ENCODE assay signal across 18 cellular contexts in the genomic region with DNA sequence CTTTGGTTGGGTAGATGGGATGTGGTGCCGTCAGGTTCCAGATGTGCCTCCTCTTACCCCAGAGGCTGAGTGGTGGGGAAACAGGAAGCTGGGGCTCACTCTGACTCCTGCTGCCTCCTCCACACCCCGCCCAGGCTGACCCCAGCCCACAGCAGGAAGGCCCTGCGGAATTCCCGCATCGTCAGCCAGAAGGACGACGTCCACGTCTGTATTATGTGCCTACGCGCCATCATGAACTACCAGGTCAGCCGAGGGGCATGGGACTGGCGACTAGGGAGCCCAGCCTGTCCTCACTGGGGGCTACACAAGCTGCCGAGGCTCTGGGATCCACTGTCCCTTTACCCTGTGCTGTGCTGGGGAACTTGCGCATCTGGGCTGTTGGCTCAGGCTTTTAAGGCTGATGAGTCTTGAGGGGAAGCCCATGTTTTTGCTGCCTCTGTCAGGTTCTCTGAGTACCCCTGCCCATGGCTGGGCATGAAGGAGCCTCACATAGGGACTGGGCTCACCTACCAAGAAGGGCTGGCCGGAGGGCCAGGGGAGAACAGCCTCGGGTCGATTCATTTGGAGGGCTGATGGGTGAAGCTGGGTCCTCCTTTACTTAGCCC. TPM values are rescaled to one million over a fixed set of nuclear protein-coding genes. Genes with fewer than 3 reads are reported as not detected.
A peak's percentile ranks its signal among the peaks of the same experiment; 100 is the strongest.
DNase-seq lines count a peak whose midpoint lies in the region; ATAC-seq and TF ChIP-seq lines count a peak whose summit lies in the region.
"Had no signal": no experiment of that assay in that cellular context is flagged by ENCODE, and none has a peak within 500 bp of the region (broad histone marks: within the 10 kb centered on the region; RNA-seq: fewer than 3 reads in every experiment).

No MANE protein-coding gene starts in this region.

- WGBS in mammary epithelial cell (ENCODE audit: low coverage, missing lambda C conversion rate), result 86% methylated on average over 14 of the region's 17 CpGs

- H3K9ac ChIP-seq in mammary epithelial cell (ENCODE audit: insufficient read depth, low read length), result no peak overlapping the region

- H3K4me3 ChIP-seq in CD8-positive, alpha-beta memory T cell (ENCODE audit: low read length), result no peak overlapping the region
- H3K4me3 ChIP-seq in mammary epithelial cell (replicated peaks in 1 of 3; ENCODE audit: insufficient read depth in 1 of 3, low read depth in 2 of 3, low read length in 3 of 3), result no peak overlapping the region
- H3K4me3 ChIP-seq: breast epithelium, hepatocyte, lung, stomach had no signal

- no peaks in the 10 kb centered on the region for H3K9me3 ChIP-seq in CD8-positive, alpha-beta memory T cell (ENCODE audit: low read length)
- no peaks in the 10 kb centered on the region for H3K9me3 ChIP-seq in mammary epithelial cell (replicated peaks; ENCODE audit: insufficient read depth, low read length)
- H3K9me3 ChIP-seq: BE2C, breast epithelium, stomach had no signal

- POLR2A ChIA-PET in CD8-positive, alpha-beta memory T cell (lab: Charles Lee), result interaction anchor here (0.8 to 3.6 kb wide), 4 partner anchors 10 to 17 kb away, joined by 3 to 37 read pairs (median 10); no protein-coding TSS in a partner anchor
- POLR2A ChIA-PET in activated CD4-positive, alpha-beta memory T cell treated with anti-CD3 and anti-CD28 coated beads, Interleukin-2, amount 10 ng/mL, durations not matched to agents 7 days and 5 days (lab: Charles Lee), result interaction anchor here (1.4 to 27.5 kb wide), 2 partner anchors 10 to 11 kb away, joined by 4 to 528 read pairs; a partner anchor contains a TSS

- ATAC-seq in GM19351 (IDR thresholded peaks at IDR 0.05; ENCODE audit: unreplicated experiment), result no peak

- BruUV-seq in mammary epithelial cell (replicated peaks; lab: Mats Ljungman, UMichigan), result no TSS peak

- H3K36me3 Mint-ChIP-seq in CD8-positive, alpha-beta memory T cell, result peaks cover 11 to 94% (median 27%) of the 10 kb centered on the region in 3 donors
- peaks cover 92% of the 10 kb centered on the region for H3K36me3 Mint-ChIP-seq in activated CD4-positive, alpha-beta memory T cell treated with anti-CD3 and anti-CD28 coated beads, Interleukin-2, amount 10 ng/mL, durations not matched to agents 7 days and 5 days (ENCODE audit: low read depth)
- no peaks in the 10 kb centered on the region for H3K36me3 Mint-ChIP-seq in mesothelial cell of epicardium

- DNase-seq in CD8-positive, alpha-beta memory T cell, result no peak
- no peak for DNase-seq in activated CD4-positive, alpha-beta memory T cell treated with anti-CD3 and anti-CD28 coated beads, Interleukin-2, amount 10 ng/mL, durations not matched to agents 7 days and 5 days
- DNase-seq in mesothelial cell of epicardium (ENCODE audit: low spot score in 2 of 2, unreplicated experiment in 2 of 2) (no peak), mammary epithelial cell (no peak), putamen (ENCODE audit: low spot score) (no peak), GM13977 (ENCODE audit: low spot score) (no peak)
- DNase-seq: NCI-H226 had no signal

- no peaks in the 10 kb centered on the region for H3K9me3 Mint-ChIP-seq in CD8-positive, alpha-beta memory T cell
- no peaks in the 10 kb centered on the region for H3K9me3 Mint-ChIP-seq in activated CD4-positive, alpha-beta memory T cell treated with anti-CD3 and anti-CD28 coated beads, Interleukin-2, amount 10 ng/mL, durations not matched to agents 7 days and 5 days
- H3K9me3 Mint-ChIP-seq in mesothelial cell of epicardium, result no peaks in the 10 kb centered on the region
- H3K9me3 Mint-ChIP-seq: activated T-cell treated with anti-CD3 and anti-CD28 coated beads, Interleukin-2, amount 50 U/mL, for 4 hours had no signal

- peaks cover 56% of the 10 kb centered on the region for H3K36me3 ChIP-seq in CD8-positive, alpha-beta memory T cell (ENCODE audit: insufficient read depth, low read length)
- H3K36me3 ChIP-seq in mammary epithelial cell (ENCODE audit: insufficient read depth, low read length), result no peaks in the 10 kb centered on the region
- H3K36me3 ChIP-seq: BE2C, breast epithelium had no signal

- peak overlapping the region; percentile 79 to 98 (median 90) for H3K27ac Mint-ChIP-seq in CD8-positive, alpha-beta memory T cell
- H3K27ac Mint-ChIP-seq in activated CD4-positive, alpha-beta memory T cell treated with anti-CD3 and anti-CD28 coated beads, Interleukin-2, amount 10 ng/mL, durations not matched to agents 7 days and 5 days, result peak overlapping the region; percentile 74
- no peak overlapping the region for H3K27ac Mint-ChIP-seq in mesothelial cell of epicardium

- peaks cover 30% of the 10 kb centered on the region for H3K4me1 ChIP-seq in CD8-positive, alpha-beta memory T cell (ENCODE audit: insufficient read depth, low read length)
- H3K4me1 ChIP-seq in mammary epithelial cell (ENCODE audit: insufficient read depth, low read length), result peaks cover 10% of the 10 kb centered on the region

- peak overlapping the region in 1 of 7 donors; percentile 32 for H3K4me3 Mint-ChIP-seq in CD8-positive, alpha-beta memory T cell
- no peak overlapping the region for H3K4me3 Mint-ChIP-seq in activated CD4-positive, alpha-beta memory T cell treated with anti-CD3 and anti-CD28 coated beads, Interleukin-2, amount 10 ng/mL, durations not matched to agents 7 days and 5 days
- H3K4me3 Mint-ChIP-seq in mesothelial cell of epicardium, result no peak overlapping the region
- H3K4me3 Mint-ChIP-seq: activated T-cell treated with anti-CD3 and anti-CD28 coated beads, Interleukin-2, amount 50 U/mL, for 4 hours had no signal

- CTCF ChIA-PET in CD8-positive, alpha-beta memory T cell (lab: Charles Lee), result interaction anchor here (0.8 to 13.0 kb wide), 17 partner anchors 12 to 162 kb away, joined by 3 to 409 read pairs (median 5); a partner anchor contains a TSS
- CTCF ChIA-PET in activated CD4-positive, alpha-beta memory T cell treated with anti-CD3 and anti-CD28 coated beads, Interleukin-2, amount 10 ng/mL, durations not matched to agents 7 days and 5 days (lab: Charles Lee), result interaction anchor here (0.9 to 11.8 kb wide), 8 partner anchors 10 to 80 kb away, joined by 3 to 197 read pairs (median 8); a partner anchor contains a TSS
- CTCF ChIA-PET in mammary epithelial cell (lab: Charles Lee; ENCODE audit: low non-redundant PET), result interaction anchor here (0.6 kb wide), 1 partner anchor 101 kb away, joined by 7 read pairs; a partner anchor contains a TSS

- peaks cover 52 to 60% (median 58%) of the 10 kb centered on the region in 3 donors for H3K4me1 Mint-ChIP-seq in CD8-positive, alpha-beta memory T cell
- H3K4me1 Mint-ChIP-seq in activated CD4-positive, alpha-beta memory T cell treated with anti-CD3 and anti-CD28 coated beads, Interleukin-2, amount 10 ng/mL, durations not matched to agents 7 days and 5 days, result peaks cover 65% of the 10 kb centered on the region
- peaks cover 15% of the 10 kb centered on the region for H3K4me1 Mint-ChIP-seq in mesothelial cell of epicardium

- intact Hi-C loops in mammary epithelial cell (cut with micrococcal nuclease), result no loop called here

- no peak overlapping the region for H2AFZ ChIP-seq in mammary epithelial cell (ENCODE audit: low read depth, low read length)
- H2AFZ ChIP-seq: hepatocyte had no signal

- dilution Hi-C loops in mammary epithelial cell (cut with HindIII; ENCODE audit: low sequenced_read_pairs), result no loop called here

- TF ChIP-seq CTCF in 22Rv1 (IDR thresholded peaks at IDR 0.05) (peak; percentile 72), mesothelial cell of epicardium (IDR thresholded peaks at IDR 0.05; ENCODE audit: unreplicated experiment) (peak; percentile 35), mammary epithelial cell (conservative IDR thresholded peaks at IDR 0.05 in 1 of 2, IDR thresholded peaks at IDR 0.05 in 1 of 2; ENCODE audit: extremely low read depth in 1 of 2, insufficient read depth in 1 of 2, low read depth in 1 of 2, low read length in 2 of 2) (no peak), GM13977 (IDR thresholded peaks at IDR 0.05; ENCODE audit: extremely low read depth, insufficient read depth, missing control alignments) (no peak)

- in situ Hi-C loops in mammary epithelial cell (cut with MboI; ENCODE audit: low sequenced_read_pairs in 2 of 2), result no loop called here
- in situ Hi-C loops in GM13977 (cut with MboI; ENCODE audit: low pct_unique_long_range_greater_than_20kb, low sequenced_read_pairs, unreplicated experiment), result no loop called here

- no peaks in the 10 kb centered on the region for H3K27me3 ChIP-seq in CD8-positive, alpha-beta memory T cell (ENCODE audit: insufficient read depth, low read length, poor library complexity, severe bottlenecking)
- no peaks in the 10 kb centered on the region for H3K27me3 ChIP-seq in mammary epithelial cell (ENCODE audit: insufficient read depth, low read length)
- H3K27me3 ChIP-seq: BE2C, breast epithelium had no signal

- H3K79me2 ChIP-seq in mammary epithelial cell (ENCODE audit: insufficient read depth, low read length), result no peaks in the 10 kb centered on the region
- H3K79me2 ChIP-seq: hepatocyte had no signal

- no peak overlapping the region for H3K27ac ChIP-seq in 22Rv1
- no peak overlapping the region for H3K27ac ChIP-seq in CD8-positive, alpha-beta memory T cell (ENCODE audit: low read depth, low read length)
- H3K27ac ChIP-seq in mammary epithelial cell (ENCODE audit: insufficient read depth, low read depth, low read length), result no peak overlapping the region
- H3K27ac ChIP-seq: breast epithelium, epithelial cell of prostate, hepatocyte, stomach had no signal

- H3K27me3 Mint-ChIP-seq in CD8-positive, alpha-beta memory T cell, result no peaks in the 10 kb centered on the region
- H3K27me3 Mint-ChIP-seq in activated CD4-positive, alpha-beta memory T cell treated with anti-CD3 and anti-CD28 coated beads, Interleukin-2, amount 10 ng/mL, durations not matched to agents 7 days and 5 days, result no peaks in the 10 kb centered on the region
- peaks cover 72% of the 10 kb centered on the region for H3K27me3 Mint-ChIP-seq in mesothelial cell of epicardium (ENCODE audit: low read depth)

- no peaks in the 10 kb centered on the region for H4K20me1 ChIP-seq in mammary epithelial cell (ENCODE audit: insufficient read depth, low read length)

- no peak overlapping the region for H3K4me2 ChIP-seq in mammary epithelial cell (ENCODE audit: insufficient read depth, low read depth, low read length)
- H3K4me2 ChIP-seq: hepatocyte had no signal

RNA-seq across cellular contexts. Expression of a gene that starts 14.4 kb away (rescaled TPM):
- total RNA-seq in CD8-positive, alpha-beta memory T cell, result 100 to 1,000 TPM; 260 to 265 TPM
- polyA plus RNA-seq in CD8-positive, alpha-beta memory T cell, result 58.6 TPM
- 100 to 1,000 TPM; 465 to 477 TPM for total RNA-seq in activated CD4-positive, alpha-beta memory T cell treated with anti-CD3 and anti-CD28 coated beads, Interleukin-2, amount 10 ng/mL, durations not matched to agents 7 days and 5 days
- 3.0 to 3.7 TPM (median 3.6 TPM) in 3 replicates for total RNA-seq in mesothelial cell of epicardium
- 1 to 10 TPM; 1.5 to 3.5 TPM for total RNA-seq in mammary epithelial cell
- polyA plus RNA-seq in mammary epithelial cell, result 2.0 TPM
- 8.4 TPM for polyA minus RNA-seq in mammary epithelial cell

RNA-seq across cellular contexts. Expression of a gene that starts 25.8 kb away (rescaled TPM):
- under 1 TPM in 1 of 2 experiments, not detected in 1; 0.15 TPM for total RNA-seq in CD8-positive, alpha-beta memory T cell
- polyA plus RNA-seq in CD8-positive, alpha-beta memory T cell, result 0.33 TPM
- under 1 TPM; 0.20 to 0.23 TPM for total RNA-seq in activated CD4-positive, alpha-beta memory T cell treated with anti-CD3 and anti-CD28 coated beads, Interleukin-2, amount 10 ng/mL, durations not matched to agents 7 days and 5 days
- not detected in 3 replicates for total RNA-seq in mesothelial cell of epicardium
- total RNA-seq in mammary epithelial cell, result under 1 TPM in 1 of 2 donors, not detected in 1; 0.21 TPM
- polyA plus RNA-seq in mammary epithelial cell, result not detected
- not detected for polyA minus RNA-seq in mammary epithelial cell
- total RNA-seq: hepatocyte, MCF 10A, RPMI7951, stomach had no signal
- polyA plus RNA-seq: stomach had no signal

Comparison
In these comparisons a context has a peak if more than half of its experiments do, and no peak if none do; other contexts are left out.
1. CTCF ChIP-seq: peak in 22Rv1 (single experiment) and mesothelial cell of epicardium (single experiment); none in mammary epithelial cell (0 of 2) and GM13977 (single experiment).
2. RNA of a gene that starts 14.4 kb away (total RNA-seq): 465 to 477 TPM in activated CD4-positive, alpha-beta memory T cell treated with anti-CD3 and anti-CD28 coated beads, Interleukin-2, amount 10 ng/mL, durations not matched to agents 7 days and 5 days and 260 to 265 TPM in CD8-positive, alpha-beta memory T cell; 3.0 to 3.7 TPM in mesothelial cell of epicardium and 1.5 to 3.5 TPM in mammary epithelial cell; every median in the first group is over 10 times any median in the second.